ENCODE assay signal across 9 cellular contexts in genomic region chr20:47181056-47181862, GRCh38.
DNase-seq lines count a peak whose midpoint lies in the region; ATAC-seq and TF ChIP-seq lines count a peak whose summit lies in the region.
"Had no signal": no experiment of that assay in that cellular context is flagged by ENCODE, and none has a peak within 500 bp of the region (broad histone marks: within the 10 kb centered on the region; RNA-seq: fewer than 3 reads in every experiment).

No MANE protein-coding gene starts in this region.

- DNase-seq in activated T-cell treated with anti-CD3 and anti-CD28 coated beads, Interleukin-2, amount 50 U/mL, for 4 hours = no peak
- no peak for DNase-seq in activated T-cell treated with anti-CD3 and anti-CD28 coated beads, Interleukin-2, amount 50 U/mL, for 24 hours
- DNase-seq in NAMALWA (ENCODE audit: low spot score) (peak; percentile 89), amniotic stem cell (lab: John Stamatoyannopoulos, UW) (peak; percentile 54), naive B cell (no peak), C1 segment of cervical spinal cord (lab: John Stamatoyannopoulos, UW) (no peak), NCI-H1048 (lab: John Stamatoyannopoulos, UW) (no peak), glutamatergic neuron (no peak)
- DNase-seq: right lobe of liver had no signal

- no peak for TF ChIP-seq CTCF in glutamatergic neuron (IDR thresholded peaks at IDR 0.05; ENCODE audit: partially characterized antibody, unreplicated experiment)

- H3K9me3 Mint-ChIP-seq in activated T-cell treated with anti-CD3 and anti-CD28 coated beads, Interleukin-2, amount 50 U/mL, for 4 hours = peaks cover 3% of the 10 kb centered on the region
- no peaks in the 10 kb centered on the region for H3K9me3 Mint-ChIP-seq in activated T-cell treated with anti-CD3 and anti-CD28 coated beads, Interleukin-2, amount 50 U/mL, for 24 hours
- no peaks in the 10 kb centered on the region for H3K9me3 Mint-ChIP-seq in naive B cell
- peaks cover 4% of the 10 kb centered on the region for H3K9me3 Mint-ChIP-seq in glutamatergic neuron (ENCODE audit: unreplicated experiment)

- no peak overlapping the region for H3K4me3 Mint-ChIP-seq in activated T-cell treated with anti-CD3 and anti-CD28 coated beads, Interleukin-2, amount 50 U/mL, for 4 hours
- H3K4me3 Mint-ChIP-seq in activated T-cell treated with anti-CD3 and anti-CD28 coated beads, Interleukin-2, amount 50 U/mL, for 24 hours = no peak overlapping the region
- H3K4me3 Mint-ChIP-seq in naive B cell (no peak overlapping the region), glutamatergic neuron (ENCODE audit: unreplicated experiment) (no peak overlapping the region)

- H3K36me3 Mint-ChIP-seq in activated T-cell treated with anti-CD3 and anti-CD28 coated beads, Interleukin-2, amount 50 U/mL, for 4 hours (ENCODE audit: insufficient read depth) = no peaks in the 10 kb centered on the region
- H3K36me3 Mint-ChIP-seq in activated T-cell treated with anti-CD3 and anti-CD28 coated beads, Interleukin-2, amount 50 U/mL, for 24 hours (ENCODE audit: low read depth) = no peaks in the 10 kb centered on the region
- H3K36me3 Mint-ChIP-seq in naive B cell (peaks cover 0 to 5% of the 10 kb centered on the region in 2 donors), glutamatergic neuron (ENCODE audit: unreplicated experiment) (peaks cover 7% of the 10 kb centered on the region)

- no peaks in the 10 kb centered on the region for H3K27me3 Mint-ChIP-seq in activated T-cell treated with anti-CD3 and anti-CD28 coated beads, Interleukin-2, amount 50 U/mL, for 4 hours (ENCODE audit: low read depth)
- peaks cover 4% of the 10 kb centered on the region for H3K27me3 Mint-ChIP-seq in activated T-cell treated with anti-CD3 and anti-CD28 coated beads, Interleukin-2, amount 50 U/mL, for 24 hours
- H3K27me3 Mint-ChIP-seq in naive B cell (peaks cover 0 to 12% (median 5%) of the 10 kb centered on the region in 3 donors), glutamatergic neuron (ENCODE audit: unreplicated experiment) (no peaks in the 10 kb centered on the region)

- H3K27ac Mint-ChIP-seq in activated T-cell treated with anti-CD3 and anti-CD28 coated beads, Interleukin-2, amount 50 U/mL, for 24 hours = no peak overlapping the region
- H3K27ac Mint-ChIP-seq in naive B cell = peak overlapping the region in 1 of 6 donors; percentile 4
- no peak overlapping the region for H3K27ac Mint-ChIP-seq in glutamatergic neuron (ENCODE audit: unreplicated experiment)

- peak; percentile 50 to 77 for ATAC-seq in activated T-cell treated with anti-CD3 and anti-CD28 coated beads, Interleukin-2, amount 50 U/mL, for 4 hours
- ATAC-seq in naive B cell (ENCODE audit: low read depth in 2 of 2) = peak; percentile 60 to 70

- H3K4me1 Mint-ChIP-seq in activated T-cell treated with anti-CD3 and anti-CD28 coated beads, Interleukin-2, amount 50 U/mL, for 4 hours (ENCODE audit: low read depth) = no peaks in the 10 kb centered on the region
- H3K4me1 Mint-ChIP-seq in activated T-cell treated with anti-CD3 and anti-CD28 coated beads, Interleukin-2, amount 50 U/mL, for 24 hours (ENCODE audit: low read depth) = peaks cover 1% of the 10 kb centered on the region
- no peaks in the 10 kb centered on the region for H3K4me1 Mint-ChIP-seq in naive B cell
- H3K4me1 Mint-ChIP-seq in glutamatergic neuron (ENCODE audit: low read depth, unreplicated experiment) = no peaks in the 10 kb centered on the region

Comparison
In these comparisons a context has a peak if more than half of its experiments do, and no peak if none do; other contexts are left out.
1. DNase-seq: peak in NAMALWA (single experiment) and amniotic stem cell (single experiment); none in activated T-cell treated with anti-CD3 and anti-CD28 coated beads, Interleukin-2, amount 50 U/mL, for 4 hours (single experiment), activated T-cell treated with anti-CD3 and anti-CD28 coated beads, Interleukin-2, amount 50 U/mL, for 24 hours (single experiment), naive B cell (single experiment), C1 segment of cervical spinal cord (0 of 14), NCI-H1048 (single experiment) and glutamatergic neuron (single experiment).